In the genomic region with DNA sequence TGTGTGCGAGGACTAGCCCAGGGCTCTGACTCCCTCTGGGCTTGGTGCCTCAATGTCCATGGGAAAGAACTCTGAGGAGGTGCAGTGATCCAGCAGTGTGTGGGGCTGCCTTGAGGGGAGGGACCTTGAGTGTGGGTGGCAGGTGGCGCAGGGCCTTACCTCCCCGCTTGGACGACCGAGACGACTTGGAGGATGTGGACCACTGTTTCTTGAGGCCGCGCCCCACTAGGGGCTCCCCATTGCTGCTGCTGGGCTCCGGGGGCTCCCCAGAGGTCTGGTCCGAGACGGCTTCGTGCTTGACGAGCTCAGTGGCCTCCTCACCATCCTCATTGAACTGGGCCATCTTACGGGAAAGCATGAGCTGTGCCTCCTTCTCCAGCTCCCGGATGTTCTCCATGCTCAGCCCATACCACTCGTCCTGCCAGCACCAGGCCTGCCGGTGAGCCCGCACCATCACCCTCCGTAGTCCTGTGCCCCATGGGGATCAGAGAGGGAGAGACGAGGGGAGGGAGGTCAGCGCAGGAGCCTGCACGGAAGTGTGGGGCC, we compare ENCODE assay signal across 5 cellular contexts.
"Had no signal": no experiment of that assay in that cellular context is flagged by ENCODE, and none has a peak within 500 bp of the region (broad histone marks: within the 10 kb centered on the region; RNA-seq: fewer than 3 reads in every experiment).

No MANE protein-coding gene starts in this region.

- H3K4me1 ChIP-seq: HAP-1 had no signal

- H3K36me3 ChIP-seq: HAP-1 had no signal

- H3K9me3 ChIP-seq: HAP-1 had no signal

- H3K9ac ChIP-seq: GM23248 had no signal

- H3K27ac ChIP-seq: GM23248 had no signal

- DNase-seq: GM23248, GOT3, H7, IMR-90 had no signal

- H3K4me3 ChIP-seq: GM23248, HAP-1 had no signal

- H2AFZ ChIP-seq: GM23248 had no signal
